ENCODE assay signal across 8 cellular contexts in the genomic region with DNA sequence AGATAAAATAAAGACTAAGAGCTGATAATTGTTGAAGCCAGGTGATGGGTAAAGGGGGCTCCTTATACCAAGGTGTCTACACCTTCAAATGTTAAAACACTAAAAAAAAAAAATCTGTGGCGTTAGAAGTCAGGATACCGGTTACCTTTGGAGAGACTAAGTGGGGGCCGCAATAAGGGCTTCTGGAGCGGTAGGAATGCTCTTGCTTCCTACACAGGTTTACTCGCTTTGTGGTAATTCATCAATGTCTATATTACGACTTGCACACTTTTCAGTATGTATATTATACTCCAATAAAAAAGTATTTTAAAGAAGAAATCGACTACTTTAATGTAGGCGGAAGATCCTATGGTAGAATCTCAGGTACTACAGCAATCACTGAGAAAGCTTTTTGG. TPM values are rescaled to one million over a fixed set of nuclear protein-coding genes. Genes with fewer than 3 reads are reported as not detected.
DNase-seq lines count a peak whose midpoint lies in the region; ATAC-seq and TF ChIP-seq lines count a peak whose summit lies in the region.

No MANE protein-coding gene starts in this region.

- no peaks in the 10 kb centered on the region for H3K36me3 ChIP-seq in breast epithelium

- no peaks in the 10 kb centered on the region for H3K27me3 ChIP-seq in HL-60 (ENCODE audit: insufficient read depth, poor library complexity, severe bottlenecking)
- H3K27me3 ChIP-seq in breast epithelium = no peaks in the 10 kb centered on the region
- no peaks in the 10 kb centered on the region for H3K27me3 ChIP-seq in mononuclear cell (ENCODE audit: insufficient read depth, low read length)

- H3K27ac ChIP-seq in HL-60 (replicated peaks) (peak overlapping the region; percentile 89), breast epithelium (peak overlapping the region; percentile 93 to 98)

- TF ChIP-seq CTCF in HL-60 (IDR thresholded peaks at IDR 0.05; ENCODE audit: insufficient read depth, low read length) = no peak
- no peak for TF ChIP-seq CTCF in breast epithelium (IDR thresholded peaks at IDR 0.05)

- H3K4me1 ChIP-seq in breast epithelium (no peaks in the 10 kb centered on the region), mononuclear cell (ENCODE audit: insufficient read depth, low read length) (peaks cover 17% of the 10 kb centered on the region)

- in situ Hi-C loops in KBM-7 (cut with MboI; ENCODE audit: low pct_unique_long_range_greater_than_20kb, low sequenced_read_pairs) = no loop called here

- no peak for TF ChIP-seq POLR2A in breast epithelium (IDR thresholded peaks at IDR 0.05)

- H3K4me3 ChIP-seq in HL-60 (replicated peaks; ENCODE audit: insufficient read depth, low read length) (peak overlapping the region; percentile 52), breast epithelium (peak overlapping the region; percentile 58 to 76 (median 76)), mononuclear cell (ENCODE audit: low read length) (peak overlapping the region; percentile 70)

- peak; percentile 28 for DNase-seq in A172 (ENCODE audit: low spot score)
- DNase-seq in HL-60 (ENCODE audit: low read depth in 1 of 2, low spot score in 1 of 2) = no peak
- no peak for DNase-seq in breast epithelium (ENCODE audit: low spot score in 2 of 2)
- DNase-seq in NCI-H524 treated with DMSO at 0.1 percent for 48 hours (lab: John Stamatoyannopoulos, UW) = no peak
- DNase-seq in KBM-7 = no peak
- DNase-seq in SKM-1 treated with dmso at 0.1 percent for 144 hours (lab: John Stamatoyannopoulos, UW; ENCODE audit: unreplicated experiment) = no peak

- H3K9me3 ChIP-seq in breast epithelium (no peaks in the 10 kb centered on the region), mononuclear cell (ENCODE audit: low read depth, low read length) (no peaks in the 10 kb centered on the region)

- intact Hi-C loops in breast epithelium (cut with DNase I; ENCODE audit: low total_unique reads) = no loop called here

- no peak for ATAC-seq in HG02763 (IDR thresholded peaks at IDR 0.05; ENCODE audit: unreplicated experiment)

RNA-seq across cellular contexts. Expression of a gene that starts 12.5 kb away (rescaled TPM):
- 84.1 and 94.9 TPM in 2 replicates for total RNA-seq in A172 (2014; rRNA removed; shearing (Covaris generic))
- 10 to 100 TPM; 47.8 to 71.3 (median 51.8) TPM for total RNA-seq in breast epithelium
- total RNA-seq in mononuclear cell = 45.1 TPM

RNA-seq across cellular contexts. Expression of a gene that starts 12.6 kb away (rescaled TPM):
- total RNA-seq in A172 (2014; rRNA removed; shearing (Covaris generic)) = 17.3 and 21.2 TPM in 2 replicates
- total RNA-seq in breast epithelium (10 to 100 TPM in 1 of 3 donors, 1 to 10 TPM in 2; 5.6 to 10.1 (median 7.5) TPM), mononuclear cell (3.7 TPM)
